ENCODE assay signal across 7 cellular contexts in the genomic region with DNA sequence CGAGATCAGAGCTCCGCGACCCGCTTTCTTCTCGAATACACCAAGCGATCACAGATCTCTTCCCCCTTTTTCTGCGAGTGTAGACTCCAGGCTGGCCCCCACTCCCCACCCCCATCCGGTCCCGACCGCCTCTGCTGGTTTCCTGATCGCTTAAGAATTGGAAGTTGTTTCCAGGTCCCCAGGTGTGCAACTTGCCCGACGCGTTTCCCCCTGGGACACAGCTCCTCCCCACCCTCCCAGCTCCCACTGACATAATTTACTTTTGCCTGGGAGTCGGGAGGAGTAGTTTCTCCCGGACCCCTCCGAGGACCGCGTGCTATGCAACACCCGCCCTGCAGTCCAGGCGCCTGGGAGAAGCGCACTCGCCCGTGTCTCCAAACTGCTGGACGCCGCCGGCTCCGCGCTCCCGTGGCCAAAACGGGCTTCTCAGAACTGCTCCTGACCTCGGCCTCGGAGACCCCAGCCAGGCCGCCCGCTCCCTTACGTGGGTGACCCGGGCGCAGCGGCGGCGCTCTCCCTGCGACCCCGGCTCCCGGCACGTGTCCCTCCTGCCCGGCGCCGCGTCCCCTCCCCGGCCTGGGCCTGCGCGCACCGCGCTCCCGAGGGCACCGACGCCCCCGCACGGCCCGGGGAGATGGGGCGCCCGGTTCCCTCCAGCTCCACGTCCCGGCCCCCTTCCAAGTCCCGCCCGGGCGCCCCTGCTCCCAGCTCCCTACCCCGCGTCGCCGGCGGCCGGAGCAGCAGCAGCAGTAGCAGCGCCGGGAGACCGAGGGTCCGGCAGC. TPM values are rescaled to one million over a fixed set of nuclear protein-coding genes. Genes with fewer than 3 reads are reported as not detected.
DNase-seq lines count a peak whose midpoint lies in the region; ATAC-seq and FAIRE-seq lines count a peak whose summit lies in the region.

No MANE protein-coding gene starts in this region.

- no peak for FAIRE-seq in frontal cortex (lab: Jason Lieb, UNC)

- no peaks in the 10 kb centered on the region for H3K9me3 ChIP-seq in aorta (ENCODE audit: control insufficient read depth, low read length)

- H3K4me3 ChIP-seq in aorta (ENCODE audit: low read length in 2 of 2): peak overlapping the region; percentile 81 to 84

- no peaks in the 10 kb centered on the region for H3K27me3 ChIP-seq in aorta (ENCODE audit: control insufficient read depth in 1 of 2, insufficient read depth in 2 of 2, low read length in 1 of 2)

- DNase-seq in NCI-H774 (lab: John Stamatoyannopoulos, UW): peak; percentile 3
- peak; percentile 29 for DNase-seq in activated T-helper 9 cell treated with anti-CD3 and anti-CD28 coated beads, Interleukin-2, amount 50 U/mL, for 16 hours (ENCODE audit: low read depth)
- DNase-seq in frontal cortex (ENCODE audit: low spot score in 2 of 2): peak; percentile 26 to 52
- peak; percentile 42 for DNase-seq in occipital lobe (lab: John Stamatoyannopoulos, UW)
- DNase-seq in aorta: peak; percentile 67 to 84

- peak overlapping the region; percentile 34 to 40 for H3K27ac ChIP-seq in aorta (ENCODE audit: low read depth in 1 of 2, low read length in 2 of 2)

- H3K4me1 ChIP-seq in aorta (ENCODE audit: control insufficient read depth in 1 of 2, insufficient read depth in 2 of 2, low read length in 2 of 2): peaks cover 0 to 1% of the 10 kb centered on the region in 2 donors

- no peaks in the 10 kb centered on the region for H3K36me3 ChIP-seq in aorta (ENCODE audit: control insufficient read depth in 1 of 2, insufficient read depth in 2 of 2, low read length in 1 of 2)

- intact Hi-C loops in aorta (cut with DNase I): loop anchor here (2.0 to 10.0 kb wide), 2 partner anchors 30 to 82 kb away; partner anchors contain the start of gene FBH1 (in 1 of the 2)

- ATAC-seq in GM18502 (IDR thresholded peaks at IDR 0.05; ENCODE audit: poor library complexity, unreplicated experiment) (peak; percentile 24), HG02623 (IDR thresholded peaks at IDR 0.05; ENCODE audit: unreplicated experiment) (peak; percentile 5), aorta (ENCODE audit: low FRiP score) (peak; percentile 78)

- 0 to 1% methylated on average over 66 to 77 of the region's 77 CpGs for WGBS in aorta, 2 donors

RNA-seq across cellular contexts. Expression of gene IL15RA, which starts 0.5 kb away (rescaled TPM):
- total RNA-seq in frontal cortex: not detected
- total RNA-seq in occipital lobe: not detected
- total RNA-seq in aorta: 10 to 100 TPM; 19.0 to 21.2 TPM
- polyA plus RNA-seq in aorta: 10 to 100 TPM in 1 of 2 donors, 1 to 10 TPM in 1; 6.0 to 23.9 TPM

Comparison
In these comparisons a context has a peak if more than half of its experiments do, and no peak if none do; other contexts are left out.
1. Peak in every context shown above with its lines: DNase-seq, ATAC-seq, H3K4me3 ChIP-seq and H3K27ac ChIP-seq.
2. ATAC-seq: peak in every context shown above with its lines; median percentile 78 in aorta; 24 in GM18502; 5 in HG02623.
3. DNase-seq: peak in every context shown above with its lines; median percentile 76 in aorta; 42 in occipital lobe; 39 in frontal cortex; 29 in activated T-helper 9 cell treated with anti-CD3 and anti-CD28 coated beads, Interleukin-2, amount 50 U/mL, for 16 hours; 3 in NCI-H774.
4. RNA of gene IL15RA, which starts 0.5 kb away (total RNA-seq): 19.0 to 21.2 TPM in aorta; not detected in occipital lobe (single experiment) and not detected in frontal cortex (single experiment); every median in the first group is over 10 times any median in the second.